In the genomic region with DNA sequence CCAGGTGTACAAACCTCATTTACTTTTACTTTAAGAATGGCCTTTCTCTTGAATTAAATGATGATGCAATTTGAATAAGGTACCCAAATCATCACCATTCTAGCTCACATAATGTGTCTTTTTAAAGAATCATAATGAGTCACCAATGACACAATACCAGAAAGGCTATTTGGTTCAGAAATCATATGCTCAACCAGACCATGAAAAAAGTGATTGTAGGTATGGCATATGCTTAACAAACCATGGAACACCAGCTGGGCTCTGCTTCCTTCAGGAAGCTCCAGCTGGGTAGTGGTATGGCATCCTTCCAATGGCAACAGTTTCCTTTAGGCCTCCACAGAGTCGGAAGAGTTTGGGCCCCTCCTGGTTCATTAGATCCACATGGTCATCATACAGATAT, we compare ENCODE assay signal across 14 cellular contexts.
DNase-seq lines count a peak whose midpoint lies in the region; ATAC-seq and TF ChIP-seq lines count a peak whose summit lies in the region.
"Had no signal": no experiment of that assay in that cellular context is flagged by ENCODE, and none has a peak within 500 bp of the region (broad histone marks: within the 10 kb centered on the region; RNA-seq: fewer than 3 reads in every experiment).

No MANE protein-coding gene starts in this region.

- TF ChIP-seq EP300 in tibial nerve (IDR thresholded peaks at IDR 0.05): no peak

- peaks cover 0 to 9% (median 0%) of the 10 kb centered on the region in 8 donors for H3K9me3 ChIP-seq in spleen
- no peaks in the 10 kb centered on the region for H3K9me3 ChIP-seq in tibial nerve
- H3K9me3 ChIP-seq: mucosa of descending colon had no signal

- H3K36me3 ChIP-seq in spleen: no peaks in the 10 kb centered on the region
- H3K36me3 ChIP-seq in tibial nerve: no peaks in the 10 kb centered on the region
- H3K36me3 ChIP-seq: WERI-Rb-1 had no signal

- TF ChIP-seq CTCF in spleen (IDR thresholded peaks at IDR 0.05 in 8 of 11, conservative IDR thresholded peaks at IDR 0.05 in 3 of 11) (no peak), tibial nerve (IDR thresholded peaks at IDR 0.05) (no peak)

- 44 to 91% (median 64%) methylated on average over 1 of the region's 1 CpG for WGBS in spleen, 5 donors
- WGBS in tibial nerve, 2 donors: 33 to 63% methylated on average over 1 of the region's 1 CpG

- ATAC-seq in GM19463 (IDR thresholded peaks at IDR 0.05; ENCODE audit: unreplicated experiment): peak; percentile 72
- ATAC-seq in Right ventricle myocardium inferior: no peak
- no peak for ATAC-seq in GM19397 (IDR thresholded peaks at IDR 0.05; ENCODE audit: unreplicated experiment)
- ATAC-seq: mucosa of descending colon had no signal

- DNase-seq in A172 (ENCODE audit: low spot score) (peak; percentile 84), HS-5 (ENCODE audit: low read depth) (peak; percentile 59), brain pericyte (ENCODE audit: low read depth, low spot score) (peak; percentile 99), Right ventricle myocardium inferior (ENCODE audit: missing footprints) (no peak), spleen (no peak), tibial nerve (ENCODE audit: low spot score in 2 of 2) (no peak)
- DNase-seq: activated T-cell treated with anti-CD3 and anti-CD28 coated beads, Interleukin-2, amount 50 U/mL, for 72 hours; dermis blood vessel endothelial cell; mucosa of descending colon; NCI-H1048; WERI-Rb-1 had no signal

- H3K4me1 ChIP-seq in spleen: no peaks in the 10 kb centered on the region
- no peaks in the 10 kb centered on the region for H3K4me1 ChIP-seq in tibial nerve

- H3K4me3 ChIP-seq in spleen (no peak overlapping the region), tibial nerve (no peak overlapping the region)
- H3K4me3 ChIP-seq: mucosa of descending colon, smooth muscle cell had no signal

- no peaks in the 10 kb centered on the region for H3K27me3 ChIP-seq in spleen (replicated peaks in 1 of 7)
- H3K27me3 ChIP-seq in tibial nerve: no peaks in the 10 kb centered on the region

- no peak for TF ChIP-seq POLR2A in spleen (IDR thresholded peaks at IDR 0.05)
- no peak for TF ChIP-seq POLR2A in tibial nerve (IDR thresholded peaks at IDR 0.05)

- intact Hi-C loops in Right ventricle myocardium inferior (cut with DNase I) (no loop called here), spleen (cut with DNase I; ENCODE audit: low total_unique reads) (no loop called here)

- no peak overlapping the region for H3K27ac ChIP-seq in spleen
- H3K27ac ChIP-seq in tibial nerve: no peak overlapping the region
- H3K27ac ChIP-seq: WERI-Rb-1 had no signal

Comparison
In these comparisons a context has a peak if more than half of its experiments do, and no peak if none do; other contexts are left out.
1. DNase-seq: peak in A172 (single experiment), HS-5 (single experiment) and brain pericyte (single experiment); none in Right ventricle myocardium inferior (single experiment), spleen (single experiment) and tibial nerve (0 of 2).